Comparison of ENCODE assay signal across 28 cellular contexts in the genomic region with DNA sequence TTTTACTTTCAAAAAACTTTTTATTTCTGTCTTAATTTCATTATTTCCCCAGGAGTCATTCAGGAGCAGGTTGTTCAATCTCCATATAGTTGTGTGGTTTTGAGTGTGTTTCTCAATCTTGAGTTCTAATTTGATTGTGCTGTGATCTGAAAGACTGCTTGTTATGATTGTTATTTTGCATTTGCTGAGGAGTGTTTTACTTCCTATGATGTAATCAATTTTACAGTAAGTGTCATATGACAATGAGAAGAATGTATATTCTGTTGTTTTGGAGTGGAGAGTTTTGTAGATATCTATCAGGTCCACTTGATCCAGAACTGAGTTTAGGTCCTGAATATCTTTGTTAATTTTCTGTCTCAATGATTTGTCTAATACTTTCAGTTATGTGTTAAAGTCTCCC.
"Had no signal": no experiment of that assay in that cellular context is flagged by ENCODE, and none has a peak within 500 bp of the region (broad histone marks: within the 10 kb centered on the region; RNA-seq: fewer than 3 reads in every experiment).

No MANE protein-coding gene starts in this region.

- H3K27ac ChIP-seq: colonic mucosa, coronary artery, dorsolateral prefrontal cortex, epithelial cell of prostate, esophagus muscularis mucosa, esophagus squamous epithelium, foreskin keratinocyte, gastrocnemius medialis, gastroesophageal sphincter, heart left ventricle, heart right ventricle had no signal

- DNase-seq: colonic mucosa; cortex of kidney; dermis blood vessel endothelial cell; dorsolateral prefrontal cortex; effector CD4-positive, alpha-beta T cell; effector CD8-positive, alpha-beta T cell; effector memory CD4-positive, alpha-beta T cell; effector memory CD8-positive, alpha-beta T cell; endodermal cell; erythroblast; esophagus squamous epithelium; foreskin fibroblast; foreskin keratinocyte; foreskin melanocyte; gastrocnemius medialis; glutamatergic neuron; head of caudate nucleus; heart left ventricle; heart right ventricle had no signal

- H3K4me1 ChIP-seq: colonic mucosa, esophagus muscularis mucosa, esophagus squamous epithelium, foreskin keratinocyte, gastrocnemius medialis, gastroesophageal sphincter, heart left ventricle, heart right ventricle had no signal

- H3K4me3 ChIP-seq: colonic mucosa, coronary artery, dorsolateral prefrontal cortex, esophagus muscularis mucosa, esophagus squamous epithelium, gastrocnemius medialis, gastroesophageal sphincter, heart left ventricle, heart right ventricle had no signal

- ATAC-seq: effector memory CD8-positive, alpha-beta T cell; esophagus mucosa; foreskin keratinocyte; gastrocnemius medialis; gastroesophageal sphincter; heart left ventricle; heart right ventricle had no signal

- H3K36me3 ChIP-seq: colonic mucosa, esophagus muscularis mucosa, esophagus squamous epithelium, gastrocnemius medialis, gastroesophageal sphincter, heart left ventricle, heart right ventricle had no signal

- FAIRE-seq: colon, endometrium, endothelial cell of umbilical vein, frontal cortex had no signal

- H3K9me3 ChIP-seq: colonic mucosa, esophagus squamous epithelium, gastrocnemius medialis had no signal

- H3K27me3 ChIP-seq: colonic mucosa, dorsolateral prefrontal cortex, esophagus muscularis mucosa, esophagus squamous epithelium, foreskin keratinocyte, gastrocnemius medialis, gastroesophageal sphincter, heart left ventricle, heart right ventricle had no signal
